Comparison of ENCODE assay signal across 8 cellular contexts in genomic region chr10:61974611-61975010, GRCh38.
DNase-seq lines count a peak whose midpoint lies in the region; ATAC-seq and TF ChIP-seq lines count a peak whose summit lies in the region.

No MANE protein-coding gene starts in this region.

- DNase-seq in GM12865 (ENCODE audit: low read depth) (peak; percentile 77), NCI-H2081 treated with DMSO at 0.1 percent for 48 hours (lab: John Stamatoyannopoulos, UW) (peak; percentile 78), dorsolateral prefrontal cortex (peak in 5 of 10 donors; percentile 5 to 77 (median 47)), osteoblast (ENCODE audit: insufficient read length, low spot score, missing footprints) (peak; percentile 22), CD14-positive monocyte (ENCODE audit: low spot score) (no peak)
- no peak for DNase-seq in activated T-cell treated with anti-CD3 and anti-CD28 coated beads, Interleukin-2, amount 50 U/mL, for 48 hours
- DNase-seq in NK-92 treated with Interleukin-12 subunit alpha and Interleukin-12 subunit beta, amount 100 ng/mL, for 24 hours (lab: John Stamatoyannopoulos, UW) = no peak

- H3K4me3 ChIP-seq in GM12865 (ENCODE audit: low read depth, low read length) = peak overlapping the region; percentile 26
- H3K4me3 ChIP-seq in dorsolateral prefrontal cortex = peak overlapping the region in 32 of 59 donors; percentile 0 to 45 (median 17)
- no peak overlapping the region for H3K4me3 ChIP-seq in osteoblast (ENCODE audit: insufficient read depth, low read length)

- H3K4me1 ChIP-seq in osteoblast (ENCODE audit: insufficient read depth, low read length) = peaks cover 28% of the 10 kb centered on the region

- no peak overlapping the region for H2AFZ ChIP-seq in osteoblast (ENCODE audit: low read length)

- peak overlapping the region; percentile 29 for H3K4me2 ChIP-seq in osteoblast (ENCODE audit: insufficient read depth, low read length)

- H3K4me1 Mint-ChIP-seq in CD14-positive monocyte = peaks cover 23% of the 10 kb centered on the region

- H4K20me1 ChIP-seq in osteoblast (ENCODE audit: insufficient read depth, low read length) = peaks cover 5% of the 10 kb centered on the region

- no peaks in the 10 kb centered on the region for H3K36me3 ChIP-seq in osteoblast (ENCODE audit: insufficient read depth, low read length)

- TF ChIP-seq CTCF in GM12865 (IDR thresholded peaks at IDR 0.05; ENCODE audit: insufficient read depth, low read depth, low read length, missing control alignments) = no peak
- TF ChIP-seq CTCF in dorsolateral prefrontal cortex (IDR thresholded peaks at IDR 0.05 in 54 of 56, conservative IDR thresholded peaks at IDR 0.05 in 2 of 56; ENCODE audit: low read depth in 1 of 56, partially characterized antibody in 56 of 56) = peak in 1 of 56 donors; percentile 4
- no peak for TF ChIP-seq CTCF in osteoblast (IDR thresholded peaks at IDR 0.05; ENCODE audit: extremely low read depth, low read depth, low read length)
- no peak for TF ChIP-seq CTCF in CD14-positive monocyte (IDR thresholded peaks at IDR 0.05)

- peak overlapping the region in 3 of 7 donors; percentile 40 to 71 (median 47) for H3K27ac Mint-ChIP-seq in CD14-positive monocyte

- no peaks in the 10 kb centered on the region for H3K9me3 ChIP-seq in osteoblast (ENCODE audit: low read depth, low read length)

- H3K27ac ChIP-seq in dorsolateral prefrontal cortex = peak overlapping the region in 53 of 59 donors; percentile 5 to 87 (median 67)
- no peak overlapping the region for H3K27ac ChIP-seq in osteoblast (ENCODE audit: low read depth, low read length)

- peaks cover 20% of the 10 kb centered on the region for H3K79me2 ChIP-seq in osteoblast (ENCODE audit: insufficient read depth, low read length)

- intact Hi-C loops in dorsolateral prefrontal cortex (cut with DNase I) = loop anchor here (5.0 kb wide), 1 partner anchor 72 kb away; the partner anchor contains the start of gene ARID5B (in 2 of the 2)
- intact Hi-C loops in CD14-positive monocyte (cut with micrococcal nuclease) = loop anchor here in 1 of 2 donors (10.0 kb wide), 1 partner anchor 60 kb away; no protein-coding TSS in a partner anchor

- no peak overlapping the region for H3K4me3 Mint-ChIP-seq in CD14-positive monocyte

- H3K27me3 Mint-ChIP-seq in CD14-positive monocyte (ENCODE audit: low read depth in 3 of 3) = no peaks in the 10 kb centered on the region

- peaks cover 0 to 3% (median 0%) of the 10 kb centered on the region in 7 donors for H3K9me3 Mint-ChIP-seq in CD14-positive monocyte

- H3K27me3 ChIP-seq in dorsolateral prefrontal cortex (no peaks in the 10 kb centered on the region), osteoblast (ENCODE audit: insufficient read depth, low read length) (no peaks in the 10 kb centered on the region)

- peaks cover 3 to 4% of the 10 kb centered on the region in 2 donors for H3K36me3 Mint-ChIP-seq in CD14-positive monocyte

- no peak for ATAC-seq in HG03175 (IDR thresholded peaks at IDR 0.05; ENCODE audit: unreplicated experiment)

Comparison
In these comparisons a context has a peak if more than half of its experiments do, and no peak if none do; other contexts are left out.
1. DNase-seq: peak in GM12865 (single experiment), NCI-H2081 treated with DMSO at 0.1 percent for 48 hours (single experiment) and osteoblast (single experiment); none in activated T-cell treated with anti-CD3 and anti-CD28 coated beads, Interleukin-2, amount 50 U/mL, for 48 hours (0 of 2), CD14-positive monocyte (single experiment) and NK-92 treated with Interleukin-12 subunit alpha and Interleukin-12 subunit beta, amount 100 ng/mL, for 24 hours (single experiment).